In genomic region chr7:630539-630938, GRCh38 we compare ENCODE assay signal across 22 cellular contexts.
DNase-seq lines count a peak whose midpoint lies in the region; ATAC-seq, FAIRE-seq and TF ChIP-seq lines count a peak whose summit lies in the region.
"Had no signal": no experiment of that assay in that cellular context is flagged by ENCODE, and none has a peak within 500 bp of the region (broad histone marks: within the 10 kb centered on the region; RNA-seq: fewer than 3 reads in every experiment).

No MANE protein-coding gene starts in this region.

- H3K36me3 ChIP-seq in HepG2 (replicated peaks in 1 of 2; ENCODE audit: control insufficient read depth in 1 of 2, insufficient read depth in 2 of 2, low read length in 2 of 2), result 0 out of 5 replicates have a peak, but pooled peaks cover 0 to 4% of the 10 kb centered on the region in 2 experiments
- no peaks in the 10 kb centered on the region for H3K36me3 ChIP-seq in right lobe of liver
- H3K36me3 ChIP-seq in kidney (ENCODE audit: control insufficient read depth in 1 of 2, insufficient read depth in 2 of 2, low read length in 2 of 2), result no peaks in the 10 kb centered on the region
- H3K36me3 ChIP-seq in spleen, result no peaks in the 10 kb centered on the region
- H3K36me3 ChIP-seq: BLaER1, SJSA1 had no signal

- H3K9me3 ChIP-seq in HepG2 (ENCODE audit: low read length), result peaks cover 9% of the 10 kb centered on the region
- H3K9me3 ChIP-seq in right lobe of liver, result no peaks in the 10 kb centered on the region
- peaks cover 0 to 1% of the 10 kb centered on the region in 2 donors for H3K9me3 ChIP-seq in kidney (ENCODE audit: control insufficient read depth in 1 of 2, low read length in 2 of 2)
- H3K9me3 ChIP-seq in spleen, result peaks cover 0 to 20% (median 11%) of the 10 kb centered on the region in 8 donors
- H3K9me3 ChIP-seq: SJSA1 had no signal

- no peak for TF ChIP-seq RAD21 in HepG2 (CRISPR knock-in tag; IDR thresholded peaks at IDR 0.05)

- no peak for TF ChIP-seq POLR2A in HepG2 (IDR thresholded peaks at IDR 0.05; ENCODE audit: insufficient read depth in 1 of 2, low read depth in 2 of 2, low read length in 2 of 2)
- TF ChIP-seq POLR2A in right lobe of liver (IDR thresholded peaks at IDR 0.05), result no peak
- TF ChIP-seq POLR2A in spleen (IDR thresholded peaks at IDR 0.05), result no peak

- FAIRE-seq in HepG2 (lab: Jason Lieb, UNC) (no peak), kidney (lab: Jason Lieb, UNC) (no peak)
- FAIRE-seq: A204.1, D721Med had no signal

- 92% methylated on average over 4 of the region's 5 CpGs for WGBS in HepG2 (ENCODE audit: low lambda C conversion rate)
- WGBS in right lobe of liver (ENCODE audit: insufficient coverage, low coverage, low lambda C conversion rate, missing lambda C conversion rate), result 93% methylated on average over 2 of the region's 5 CpGs
- 78 to 88% (median 82%) methylated on average over 4 to 5 of the region's 5 CpGs for WGBS in spleen, 5 donors

- H2AFZ ChIP-seq in HepG2 (ENCODE audit: low read length), result no peak overlapping the region

- BruUV-seq in HepG2 (replicated peaks; lab: Mats Ljungman, UMichigan), result no TSS peak

- no peak overlapping the region for H3K4me2 ChIP-seq in HepG2 (ENCODE audit: low read depth, low read length)
- H3K4me2 ChIP-seq: BLaER1 had no signal

- H3K9ac ChIP-seq in HepG2 (ENCODE audit: insufficient read depth, low read depth, low read length) (no peak overlapping the region), kidney (ENCODE audit: low read length in 2 of 2) (no peak overlapping the region)
- H3K9ac ChIP-seq: BLaER1 had no signal

- H3K27ac ChIP-seq in HepG2 (ENCODE audit: extremely low read length, insufficient read depth, low read length) (no peak overlapping the region), right lobe of liver (no peak overlapping the region), kidney (ENCODE audit: low read depth in 2 of 2, low read length in 2 of 2) (no peak overlapping the region), spleen (no peak overlapping the region)
- H3K27ac ChIP-seq: BLaER1, SJSA1 had no signal

- in situ Hi-C loops in HepG2 (cut with HindIII; ENCODE audit: extremely low pct_ligation_motif_present, low pct_unique_long_range_greater_than_20kb), result loop anchor here (10.0 kb wide), 1 partner anchor 306 kb away; no protein-coding TSS in a partner anchor
- in situ Hi-C loops in KBM-7 (cut with MboI; ENCODE audit: low pct_unique_long_range_greater_than_20kb, low sequenced_read_pairs), result no loop called here

- intact Hi-C loops in HepG2 (cut with micrococcal nuclease; ENCODE audit: unreplicated experiment), result no loop called here
- intact Hi-C loops in right lobe of liver (cut with DNase I), result no loop called here
- intact Hi-C loops in kidney (cut with DNase I), result loop anchor here (10.0 kb wide), 1 partner anchor 306 kb away; no protein-coding TSS in a partner anchor
- intact Hi-C loops in spleen (cut with DNase I; ENCODE audit: low total_unique reads), result loop anchor here (10.0 kb wide), 1 partner anchor 296 kb away; no protein-coding TSS in a partner anchor

- no peak for ATAC-seq in HepG2
- ATAC-seq in right lobe of liver, result no peak
- ATAC-seq in omental fat pad (ENCODE audit: low FRiP score), result no peak
- ATAC-seq: PC-3 had no signal

- H3K4me1 ChIP-seq in HepG2 (ENCODE audit: insufficient read depth, low read length) (no peaks in the 10 kb centered on the region), right lobe of liver (no peaks in the 10 kb centered on the region), kidney (ENCODE audit: control insufficient read depth in 1 of 2, insufficient read depth in 1 of 2, low read depth in 1 of 2, low read length in 2 of 2) (no peaks in the 10 kb centered on the region), spleen (peaks cover 0 to 5% (median 0%) of the 10 kb centered on the region in 6 donors)
- H3K4me1 ChIP-seq: SJSA1 had no signal

- POLR2A ChIA-PET in HepG2 (lab: Yijun Ruan, JAX), result no interaction called here

- CTCF ChIA-PET in HepG2 (lab: Yijun Ruan, JAX; ENCODE audit: low intra/inter-chr PET ratio, low total read pairs), result no interaction called here

- no peaks in the 10 kb centered on the region for H4K20me1 ChIP-seq in HepG2 (ENCODE audit: insufficient read depth, low read length)

- DNase-seq in HepG2 (ENCODE audit: low spot score) (no peak), right lobe of liver (no peak), kidney (peak; percentile 65), spleen (peak; percentile 49), KBM-7 (no peak), omental fat pad (ENCODE audit: low spot score) (no peak), HCEC 1CT (no peak)
- DNase-seq: CD4-positive, CD25-positive, alpha-beta regulatory T cell; GOT3; MV-4-11; NCI-H1105; NCI-H1436 treated with DMSO at 0.1 percent for 48 hours; NCI-H187 treated with DMSO at 0.1 percent for 48 hours; NCI-H524 treated with DMSO at 0.1 percent for 48 hours; NCI-H82; NK-92 treated with Interleukin-12 subunit alpha and Interleukin-12 subunit beta, amount 100 ng/mL, for 24 hours; PC-3; Right ventricle myocardium superior had no signal

- no peaks in the 10 kb centered on the region for H3K79me2 ChIP-seq in HepG2 (ENCODE audit: insufficient read depth, low read length)

- TF ChIP-seq EP300 in HepG2 (IDR thresholded peaks at IDR 0.05; ENCODE audit: low read depth in 2 of 2, low read length in 2 of 2) (no peak), HepG2 (CRISPR knock-in tag; IDR thresholded peaks at IDR 0.05; ENCODE audit: borderline replicate concordance) (no peak)

- TF ChIP-seq CTCF in HepG2 (CRISPR knock-in tag; IDR thresholded peaks at IDR 0.05) (no peak), right lobe of liver (IDR thresholded peaks at IDR 0.05) (no peak), kidney (IDR thresholded peaks at IDR 0.05; ENCODE audit: borderline replicate concordance, extremely low read depth, insufficient read depth) (no peak), spleen (IDR thresholded peaks at IDR 0.05 in 8 of 11, conservative IDR thresholded peaks at IDR 0.05 in 3 of 11) (no peak), omental fat pad (IDR thresholded peaks at IDR 0.05) (no peak)

- no peaks in the 10 kb centered on the region for H3K27me3 ChIP-seq in HepG2 (ENCODE audit: control insufficient read depth in 1 of 2, insufficient read depth in 2 of 2, low read length in 2 of 2)
- H3K27me3 ChIP-seq in right lobe of liver, result no peaks in the 10 kb centered on the region
- no peaks in the 10 kb centered on the region for H3K27me3 ChIP-seq in spleen (replicated peaks in 1 of 7)
- H3K27me3 ChIP-seq: BLaER1, SJSA1 had no signal

- H3K4me3 ChIP-seq in HepG2 (replicated peaks in 1 of 3; ENCODE audit: insufficient read depth in 1 of 3, low read depth in 2 of 3, low read length in 3 of 3) (no peak overlapping the region), right lobe of liver (no peak overlapping the region), kidney (ENCODE audit: low read length in 2 of 2) (no peak overlapping the region), spleen (no peak overlapping the region)
- H3K4me3 ChIP-seq: BLaER1, SJSA1 had no signal

TF ChIP-seq in HepG2, 621 proteins besides CTCF, POLR2A, EP300 and RAD21:
- TF ChIP-seq ZBTB43 (CRISPR knock-in tag; conservative IDR thresholded peaks at IDR 0.05), result no peak
- TF ChIP-seq ZNF263 (CRISPR knock-in tag; IDR thresholded peaks at IDR 0.05), result peak; percentile 44; the same call in 1 of the 2 replicates
- no peak for TF ChIP-seq ZNF282 (IDR thresholded peaks at IDR 0.05; ENCODE audit: partially characterized antibody)

Comparison
In these comparisons a context has a peak if more than half of its experiments do, and no peak if none do; other contexts are left out.
1. DNase-seq: peak in kidney (single experiment) and spleen (single experiment); none in HepG2 (single experiment), right lobe of liver (0 of 3), KBM-7 (single experiment), omental fat pad (single experiment) and HCEC 1CT (single experiment).
2. intact Hi-C loops: an anchor here in kidney (10.0 kb wide) and spleen (10.0 kb wide); none called in HepG2 and right lobe of liver.